ENCODE assay signal across 1 cellular context in genomic region chr17:27106982-27107360, GRCh38.
A peak's percentile ranks its signal among the peaks of the same experiment; 100 is the strongest.
TF ChIP-seq lines count a peak whose summit lies in the region.

No MANE protein-coding gene starts in this region.

TF ChIP-seq in K562, 482 proteins besides CTCF, POLR2A, EP300 and RAD21 (continued from another document):
- TF ChIP-seq ATF1 (CRISPR knock-in tag; IDR thresholded peaks at IDR 0.05) (no peak), ATF1 (tag; IDR thresholded peaks at IDR 0.05) (0 out of 2 replicates have a peak, but pooled peaks have one; percentile 42), MAFG (tag; conservative IDR thresholded peaks at IDR 0.05) (no peak), SMAD3 (CRISPR knock-in tag; conservative IDR thresholded peaks at IDR 0.05) (peak; percentile 68; the same call in 1 of the 2 replicates), NR2C1 (IDR thresholded peaks at IDR 0.05) (no peak), NR2C1 (tag; IDR thresholded peaks at IDR 0.05) (peak; percentile 72; the same call in 1 of the 2 replicates), FOXJ2 (tag; IDR thresholded peaks at IDR 0.05) (no peak), RFX5 (IDR thresholded peaks at IDR 0.05; ENCODE audit: low read depth, low read length) (no peak), PYGO2 (tag; IDR thresholded peaks at IDR 0.05) (no peak), ELF1 (tag; IDR thresholded peaks at IDR 0.05) (no peak), KLF13 (tag; IDR thresholded peaks at IDR 0.05; ENCODE audit: borderline replicate concordance, low read depth) (no peak), HLTF (IDR thresholded peaks at IDR 0.05) (no peak), ZNF583 (CRISPR knock-in tag; IDR thresholded peaks at IDR 0.05) (no peak), EZH2 (IDR thresholded peaks at IDR 0.05; ENCODE audit: borderline replicate concordance, low read depth, low read length) (no peak), SMAD2 (IDR thresholded peaks at IDR 0.05; ENCODE audit: low read depth, low read length) (no peak), FOXP1 (CRISPR knock-in tag; IDR thresholded peaks at IDR 0.05) (no peak), NRF1 (conservative IDR thresholded peaks at IDR 0.05 in 1 of 2, IDR thresholded peaks at IDR 0.05 in 1 of 2) (no peak), NFXL1 (CRISPR knock-in tag; IDR thresholded peaks at IDR 0.05) (no peak), HINFP (tag; conservative IDR thresholded peaks at IDR 0.05; ENCODE audit: low read depth) (0 out of 2 replicates have a peak, but pooled peaks have one; percentile 57), KLF1 (tag; IDR thresholded peaks at IDR 0.05) (no peak), NR4A1 (CRISPR knock-in tag; IDR thresholded peaks at IDR 0.05) (no peak), NR4A1 (tag; IDR thresholded peaks at IDR 0.05) (peak; percentile 92), DMBX1 (CRISPR knock-in tag; IDR thresholded peaks at IDR 0.05; ENCODE audit: borderline replicate concordance) (peak; percentile 70; the same call in 1 of the 2 replicates), PKNOX1 (IDR thresholded peaks at IDR 0.05) (no peak)
